In genomic region chr7:134254311-134254710, GRCh38 we compare ENCODE assay signal across 1 cellular context.
TF ChIP-seq lines count a peak whose summit lies in the region.

No MANE protein-coding gene starts in this region.

TF ChIP-seq in K562, 482 proteins besides CTCF, POLR2A, EP300 and RAD21 (continued from another document):
- no peak for TF ChIP-seq HMGXB4 (CRISPR knock-in tag; IDR thresholded peaks at IDR 0.05)
- TF ChIP-seq SNIP1 (IDR thresholded peaks at IDR 0.05; ENCODE audit: low read depth) = no peak
- TF ChIP-seq SRSF3 (IDR thresholded peaks at IDR 0.05; ENCODE audit: insufficient read depth, low read length) = no peak
- TF ChIP-seq HDAC8 (tag; IDR thresholded peaks at IDR 0.05) = no peak
- TF ChIP-seq ZNF347 (CRISPR knock-in tag; IDR thresholded peaks at IDR 0.05; ENCODE audit: low read depth) = no peak
- 0 out of 2 replicates have a peak, but pooled peaks have one; percentile 27 for TF ChIP-seq MYC (IDR thresholded peaks at IDR 0.05; ENCODE audit: low read depth, low read length)
- no peak for TF ChIP-seq MYC (CRISPR knock-in tag; IDR thresholded peaks at IDR 0.05; ENCODE audit: borderline replicate concordance, low read depth)
- TF ChIP-seq HNRNPLL (IDR thresholded peaks at IDR 0.05; ENCODE audit: low read depth, low read length, poor library complexity, severe bottlenecking) = no peak
- 0 out of 2 replicates have a peak, but pooled peaks have one; percentile 16 for TF ChIP-seq KLF16 (IDR thresholded peaks at IDR 0.05)
- no peak for TF ChIP-seq ZNF263 (CRISPR knock-in tag; IDR thresholded peaks at IDR 0.05; ENCODE audit: borderline replicate concordance)
- no peak for TF ChIP-seq CBFA2T2 (conservative IDR thresholded peaks at IDR 0.05)
- no peak for TF ChIP-seq DLX4 (CRISPR knock-in tag; IDR thresholded peaks at IDR 0.05)
- TF ChIP-seq SRF (CRISPR knock-in tag; IDR thresholded peaks at IDR 0.05) = no peak
- TF ChIP-seq TEAD4 (IDR thresholded peaks at IDR 0.05; ENCODE audit: low read length) = no peak
- TF ChIP-seq TEAD4 (CRISPR knock-in tag; IDR thresholded peaks at IDR 0.05; ENCODE audit: borderline replicate concordance) = no peak
- TF ChIP-seq ARID3A (IDR thresholded peaks at IDR 0.05; ENCODE audit: borderline replicate concordance, low read depth, low read length) = 0 out of 2 replicates have a peak, but pooled peaks have one; percentile 18
- peak; percentile 66 for TF ChIP-seq DEAF1 (CRISPR knock-in tag; IDR thresholded peaks at IDR 0.05)
- no peak for TF ChIP-seq BMI1 (IDR thresholded peaks at IDR 0.05; ENCODE audit: low read length)
- peak; percentile 76 for TF ChIP-seq SMC3 (conservative IDR thresholded peaks at IDR 0.05; ENCODE audit: insufficient read depth, low read depth, low read length)
- TF ChIP-seq ZNF780A (CRISPR knock-in tag; IDR thresholded peaks at IDR 0.05) = no peak
- 0 out of 2 replicates have a peak, but pooled peaks have one; percentile 10 for TF ChIP-seq CXXC5 (CRISPR knock-in tag; IDR thresholded peaks at IDR 0.05)
- TF ChIP-seq SPI1 (IDR thresholded peaks at IDR 0.05; ENCODE audit: borderline replicate concordance, low read depth, low read length) = 0 out of 2 replicates have a peak, but pooled peaks have one; percentile 13
- TF ChIP-seq STAG1 (CRISPR knock-in tag; IDR thresholded peaks at IDR 0.05; ENCODE audit: borderline replicate concordance) = peak; percentile 44; the same call in 1 of the 2 replicates
- TF ChIP-seq HNRNPK (IDR thresholded peaks at IDR 0.05; ENCODE audit: low read depth, low read length, poor library complexity, severe bottlenecking) = no peak
- TF ChIP-seq USF2 (CRISPR knock-in tag; IDR thresholded peaks at IDR 0.05) = no peak
